ENCODE assay signal across 1 cellular context in the genomic region with DNA sequence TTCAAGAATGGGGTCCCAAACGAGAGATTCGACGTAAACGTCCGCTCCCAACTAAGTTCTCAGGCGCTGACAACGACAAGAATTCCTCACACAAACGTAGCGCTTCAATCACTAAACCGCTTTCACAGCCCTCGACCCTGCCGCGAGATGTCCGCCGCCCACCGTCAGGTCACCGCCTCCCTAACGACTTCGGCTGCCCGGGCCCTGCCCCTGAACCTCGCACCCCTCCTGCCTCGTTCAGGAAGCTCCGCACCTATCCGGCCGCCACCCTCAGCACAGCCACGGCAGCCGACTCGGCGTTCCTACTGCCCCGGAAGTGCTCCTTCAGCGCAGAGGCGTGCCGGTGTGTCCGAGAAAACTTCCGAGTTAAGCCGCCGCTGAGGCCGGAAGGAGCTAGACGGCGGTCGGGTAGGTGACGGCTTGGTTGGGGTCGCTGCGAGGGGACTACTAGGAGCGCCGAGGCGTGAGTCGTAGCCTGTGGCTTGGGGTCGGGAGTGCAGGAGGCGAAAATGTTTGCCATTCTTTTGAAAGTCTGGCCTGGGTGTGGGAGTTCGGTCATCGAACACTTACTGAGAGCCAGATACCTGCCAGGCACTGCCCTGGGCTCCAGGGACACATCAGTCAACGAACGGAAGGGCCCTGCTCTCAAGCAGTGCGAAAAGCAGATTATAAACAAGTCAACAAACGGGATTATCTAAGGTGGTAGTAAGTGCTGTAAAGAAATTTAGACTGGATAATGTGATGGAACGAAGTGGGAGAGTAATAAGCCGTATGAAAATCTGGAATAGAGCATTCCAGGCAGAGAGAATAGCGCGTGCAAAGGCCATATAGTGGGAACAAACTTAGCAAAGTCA.
A peak's percentile ranks its signal among the peaks of the same experiment; 100 is the strongest.
TF ChIP-seq lines count a peak whose summit lies in the region.

A gene (minus strand): TSS at position 307 of the 854 bp plus-strand sequence. CDS start 3,957 bp downstream, outside the sequence.
A gene (plus strand): TSS at position 364 of the 854 bp plus-strand sequence. CDS start 10,756 bp downstream, outside the sequence.

TF ChIP-seq in HEK293, 187 proteins besides CTCF, POLR2A, EP300 and RAD21 (continued from another document and continues in another):
- TF ChIP-seq ZNF354C (tag by site-specific recombination; IDR thresholded peaks at IDR 0.05; ENCODE audit: borderline replicate concordance, low read depth) = no peak
- no peak for TF ChIP-seq GLI2 (tag by site-specific recombination; IDR thresholded peaks at IDR 0.05; ENCODE audit: borderline replicate concordance, low read depth)
- TF ChIP-seq, protein P1, sequence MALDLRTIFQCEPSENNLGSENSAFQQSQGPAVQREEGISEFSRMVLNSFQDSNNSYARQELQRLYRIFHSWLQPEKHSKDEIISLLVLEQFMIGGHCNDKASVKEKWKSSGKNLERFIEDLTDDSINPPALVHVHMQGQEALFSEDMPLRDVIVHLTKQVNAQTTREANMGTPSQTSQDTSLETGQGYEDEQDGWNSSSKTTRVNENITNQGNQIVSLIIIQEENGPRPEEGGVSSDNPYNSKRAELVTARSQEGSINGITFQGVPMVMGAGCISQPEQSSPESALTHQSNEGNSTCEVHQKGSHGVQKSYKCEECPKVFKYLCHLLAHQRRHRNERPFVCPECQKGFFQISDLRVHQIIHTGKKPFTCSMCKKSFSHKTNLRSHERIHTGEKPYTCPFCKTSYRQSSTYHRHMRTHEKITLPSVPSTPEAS (tag by site-specific recombination; IDR thresholded peaks at IDR 0.05) = no peak
- TF ChIP-seq, protein P2, sequence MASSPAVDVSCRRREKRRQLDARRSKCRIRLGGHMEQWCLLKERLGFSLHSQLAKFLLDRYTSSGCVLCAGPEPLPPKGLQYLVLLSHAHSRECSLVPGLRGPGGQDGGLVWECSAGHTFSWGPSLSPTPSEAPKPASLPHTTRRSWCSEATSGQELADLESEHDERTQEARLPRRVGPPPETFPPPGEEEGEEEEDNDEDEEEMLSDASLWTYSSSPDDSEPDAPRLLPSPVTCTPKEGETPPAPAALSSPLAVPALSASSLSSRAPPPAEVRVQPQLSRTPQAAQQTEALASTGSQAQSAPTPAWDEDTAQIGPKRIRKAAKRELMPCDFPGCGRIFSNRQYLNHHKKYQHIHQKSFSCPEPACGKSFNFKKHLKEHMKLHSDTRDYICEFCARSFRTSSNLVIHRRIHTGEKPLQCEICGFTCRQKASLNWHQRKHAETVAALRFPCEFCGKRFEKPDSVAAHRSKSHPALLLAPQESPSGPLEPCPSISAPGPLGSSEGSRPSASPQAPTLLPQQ (tag by site-specific recombination; IDR thresholded peaks at IDR 0.05) = peak; percentile 78; the same call in 1 of the 2 replicates
- no peak for TF ChIP-seq ZNF223 (tag by site-specific recombination; IDR thresholded peaks at IDR 0.05)
- TF ChIP-seq SP2 (tag by site-specific recombination; IDR thresholded peaks at IDR 0.05) = peak; percentile 98
- peak; percentile 71 for TF ChIP-seq ZNF24 (tag by site-specific recombination; IDR thresholded peaks at IDR 0.05)
- TF ChIP-seq, protein P3, sequence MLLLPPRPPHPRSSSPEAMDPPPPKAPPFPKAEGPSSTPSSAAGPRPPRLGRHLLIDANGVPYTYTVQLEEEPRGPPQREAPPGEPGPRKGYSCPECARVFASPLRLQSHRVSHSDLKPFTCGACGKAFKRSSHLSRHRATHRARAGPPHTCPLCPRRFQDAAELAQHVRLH (tag by site-specific recombination; IDR thresholded peaks at IDR 0.05) = peak; percentile 96
- TF ChIP-seq, protein P4, sequence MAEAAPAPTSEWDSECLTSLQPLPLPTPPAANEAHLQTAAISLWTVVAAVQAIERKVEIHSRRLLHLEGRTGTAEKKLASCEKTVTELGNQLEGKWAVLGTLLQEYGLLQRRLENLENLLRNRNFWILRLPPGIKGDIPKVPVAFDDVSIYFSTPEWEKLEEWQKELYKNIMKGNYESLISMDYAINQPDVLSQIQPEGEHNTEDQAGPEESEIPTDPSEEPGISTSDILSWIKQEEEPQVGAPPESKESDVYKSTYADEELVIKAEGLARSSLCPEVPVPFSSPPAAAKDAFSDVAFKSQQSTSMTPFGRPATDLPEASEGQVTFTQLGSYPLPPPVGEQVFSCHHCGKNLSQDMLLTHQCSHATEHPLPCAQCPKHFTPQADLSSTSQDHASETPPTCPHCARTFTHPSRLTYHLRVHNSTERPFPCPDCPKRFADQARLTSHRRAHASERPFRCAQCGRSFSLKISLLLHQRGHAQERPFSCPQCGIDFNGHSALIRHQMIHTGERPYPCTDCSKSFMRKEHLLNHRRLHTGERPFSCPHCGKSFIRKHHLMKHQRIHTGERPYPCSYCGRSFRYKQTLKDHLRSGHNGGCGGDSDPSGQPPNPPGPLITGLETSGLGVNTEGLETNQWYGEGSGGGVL (tag by site-specific recombination; IDR thresholded peaks at IDR 0.05) = 0 out of 2 replicates have a peak, but pooled peaks have one; percentile 46
- TF ChIP-seq KLF16 (tag by site-specific recombination; IDR thresholded peaks at IDR 0.05) = no peak
- no peak for TF ChIP-seq ZNF140 (tag by site-specific recombination; IDR thresholded peaks at IDR 0.05)
- TF ChIP-seq, protein P5, sequence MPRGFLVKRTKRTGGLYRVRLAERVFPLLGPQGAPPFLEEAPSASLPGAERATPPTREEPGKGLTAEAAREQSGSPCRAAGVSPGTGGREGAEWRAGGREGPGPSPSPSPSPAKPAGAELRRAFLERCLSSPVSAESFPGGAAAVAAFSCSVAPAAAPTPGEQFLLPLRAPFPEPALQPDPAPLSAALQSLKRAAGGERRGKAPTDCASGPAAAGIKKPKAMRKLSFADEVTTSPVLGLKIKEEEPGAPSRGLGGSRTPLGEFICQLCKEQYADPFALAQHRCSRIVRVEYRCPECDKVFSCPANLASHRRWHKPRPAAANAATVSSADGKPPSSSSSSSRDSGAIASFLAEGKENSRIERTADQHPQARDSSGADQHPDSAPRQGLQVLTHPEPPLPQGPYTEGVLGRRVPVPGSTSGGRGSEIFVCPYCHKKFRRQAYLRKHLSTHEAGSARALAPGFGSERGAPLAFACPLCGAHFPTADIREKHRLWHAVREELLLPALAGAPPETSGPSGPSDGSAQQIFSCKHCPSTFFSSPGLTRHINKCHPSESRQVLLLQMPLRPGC (tag by site-specific recombination; IDR thresholded peaks at IDR 0.05) = 0 out of 2 replicates have a peak, but pooled peaks have one; percentile 29
- peak; percentile 21; the same call in 1 of the 2 replicates for TF ChIP-seq ZNF10 (tag by site-specific recombination; IDR thresholded peaks at IDR 0.05)
- no peak for TF ChIP-seq ZNF19 (tag by site-specific recombination; IDR thresholded peaks at IDR 0.05; ENCODE audit: low read depth)
- TF ChIP-seq ZNF473 (tag by site-specific recombination; IDR thresholded peaks at IDR 0.05) = no peak
- no peak for TF ChIP-seq ZNF624 (tag by site-specific recombination; IDR thresholded peaks at IDR 0.05)
- TF ChIP-seq, protein P6, sequence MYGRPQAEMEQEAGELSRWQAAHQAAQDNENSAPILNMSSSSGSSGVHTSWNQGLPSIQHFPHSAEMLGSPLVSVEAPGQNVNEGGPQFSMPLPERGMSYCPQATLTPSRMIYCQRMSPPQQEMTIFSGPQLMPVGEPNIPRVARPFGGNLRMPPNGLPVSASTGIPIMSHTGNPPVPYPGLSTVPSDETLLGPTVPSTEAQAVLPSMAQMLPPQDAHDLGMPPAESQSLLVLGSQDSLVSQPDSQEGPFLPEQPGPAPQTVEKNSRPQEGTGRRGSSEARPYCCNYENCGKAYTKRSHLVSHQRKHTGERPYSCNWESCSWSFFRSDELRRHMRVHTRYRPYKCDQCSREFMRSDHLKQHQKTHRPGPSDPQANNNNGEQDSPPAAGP (tag by site-specific recombination; IDR thresholded peaks at IDR 0.05) = peak; percentile 37; the same call in 1 of the 2 replicates
- peak; percentile 41; the same call in 1 of the 2 replicates for TF ChIP-seq ZNF366 (tag by site-specific recombination; conservative IDR thresholded peaks at IDR 0.05)
- TF ChIP-seq ZNF544 (tag by site-specific recombination; IDR thresholded peaks at IDR 0.05) = no peak
- TF ChIP-seq, protein P7, sequence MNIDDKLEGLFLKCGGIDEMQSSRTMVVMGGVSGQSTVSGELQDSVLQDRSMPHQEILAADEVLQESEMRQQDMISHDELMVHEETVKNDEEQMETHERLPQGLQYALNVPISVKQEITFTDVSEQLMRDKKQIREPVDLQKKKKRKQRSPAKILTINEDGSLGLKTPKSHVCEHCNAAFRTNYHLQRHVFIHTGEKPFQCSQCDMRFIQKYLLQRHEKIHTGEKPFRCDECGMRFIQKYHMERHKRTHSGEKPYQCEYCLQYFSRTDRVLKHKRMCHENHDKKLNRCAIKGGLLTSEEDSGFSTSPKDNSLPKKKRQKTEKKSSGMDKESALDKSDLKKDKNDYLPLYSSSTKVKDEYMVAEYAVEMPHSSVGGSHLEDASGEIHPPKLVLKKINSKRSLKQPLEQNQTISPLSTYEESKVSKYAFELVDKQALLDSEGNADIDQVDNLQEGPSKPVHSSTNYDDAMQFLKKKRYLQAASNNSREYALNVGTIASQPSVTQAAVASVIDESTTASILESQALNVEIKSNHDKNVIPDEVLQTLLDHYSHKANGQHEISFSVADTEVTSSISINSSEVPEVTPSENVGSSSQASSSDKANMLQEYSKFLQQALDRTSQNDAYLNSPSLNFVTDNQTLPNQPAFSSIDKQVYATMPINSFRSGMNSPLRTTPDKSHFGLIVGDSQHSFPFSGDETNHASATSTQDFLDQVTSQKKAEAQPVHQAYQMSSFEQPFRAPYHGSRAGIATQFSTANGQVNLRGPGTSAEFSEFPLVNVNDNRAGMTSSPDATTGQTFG (tag by site-specific recombination; IDR thresholded peaks at IDR 0.05; ENCODE audit: borderline replicate concordance) = no peak
- TF ChIP-seq, protein P8, sequence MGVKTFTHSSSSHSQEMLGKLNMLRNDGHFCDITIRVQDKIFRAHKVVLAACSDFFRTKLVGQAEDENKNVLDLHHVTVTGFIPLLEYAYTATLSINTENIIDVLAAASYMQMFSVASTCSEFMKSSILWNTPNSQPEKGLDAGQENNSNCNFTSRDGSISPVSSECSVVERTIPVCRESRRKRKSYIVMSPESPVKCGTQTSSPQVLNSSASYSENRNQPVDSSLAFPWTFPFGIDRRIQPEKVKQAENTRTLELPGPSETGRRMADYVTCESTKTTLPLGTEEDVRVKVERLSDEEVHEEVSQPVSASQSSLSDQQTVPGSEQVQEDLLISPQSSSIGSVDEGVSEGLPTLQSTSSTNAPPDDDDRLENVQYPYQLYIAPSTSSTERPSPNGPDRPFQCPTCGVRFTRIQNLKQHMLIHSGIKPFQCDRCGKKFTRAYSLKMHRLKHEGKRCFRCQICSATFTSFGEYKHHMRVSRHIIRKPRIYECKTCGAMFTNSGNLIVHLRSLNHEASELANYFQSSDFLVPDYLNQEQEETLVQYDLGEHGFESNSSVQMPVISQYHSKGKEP (tag by site-specific recombination; IDR thresholded peaks at IDR 0.05) = no peak
- no peak for TF ChIP-seq ZNF211 (tag by site-specific recombination; IDR thresholded peaks at IDR 0.05; ENCODE audit: low read depth)
- TF ChIP-seq, protein P9, sequence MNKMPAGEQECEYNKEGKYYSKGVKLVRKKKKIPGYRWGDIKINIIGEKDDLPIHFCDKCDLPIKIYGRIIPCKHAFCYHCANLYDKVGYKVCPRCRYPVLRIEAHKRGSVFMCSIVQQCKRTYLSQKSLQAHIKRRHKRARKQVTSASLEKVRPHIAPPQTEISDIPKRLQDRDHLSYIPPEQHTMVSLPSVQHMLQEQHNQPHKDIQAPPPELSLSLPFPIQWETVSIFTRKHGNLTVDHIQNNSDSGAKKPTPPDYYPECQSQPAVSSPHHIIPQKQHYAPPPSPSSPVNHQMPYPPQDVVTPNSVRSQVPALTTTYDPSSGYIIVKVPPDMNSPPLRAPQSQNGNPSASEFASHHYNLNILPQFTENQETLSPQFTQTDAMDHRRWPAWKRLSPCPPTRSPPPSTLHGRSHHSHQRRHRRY (tag by site-specific recombination; IDR thresholded peaks at IDR 0.05) = no peak
- TF ChIP-seq, protein P10, sequence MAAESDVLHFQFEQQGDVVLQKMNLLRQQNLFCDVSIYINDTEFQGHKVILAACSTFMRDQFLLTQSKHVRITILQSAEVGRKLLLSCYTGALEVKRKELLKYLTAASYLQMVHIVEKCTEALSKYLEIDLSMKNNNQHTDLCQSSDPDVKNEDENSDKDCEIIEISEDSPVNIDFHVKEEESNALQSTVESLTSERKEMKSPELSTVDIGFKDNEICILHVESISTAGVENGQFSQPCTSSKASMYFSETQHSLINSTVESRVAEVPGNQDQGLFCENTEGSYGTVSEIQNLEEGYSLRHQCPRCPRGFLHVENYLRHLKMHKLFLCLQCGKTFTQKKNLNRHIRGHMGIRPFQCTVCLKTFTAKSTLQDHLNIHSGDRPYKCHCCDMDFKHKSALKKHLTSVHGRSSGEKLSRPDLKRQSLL (tag by site-specific recombination; IDR thresholded peaks at IDR 0.05) = no peak
- peak; percentile 98 for TF ChIP-seq ZNF501 (tag by site-specific recombination; IDR thresholded peaks at IDR 0.05)
- TF ChIP-seq ZBTB20 (tag by site-specific recombination; IDR thresholded peaks at IDR 0.05) = peak; percentile 90
- TF ChIP-seq, protein P11, sequence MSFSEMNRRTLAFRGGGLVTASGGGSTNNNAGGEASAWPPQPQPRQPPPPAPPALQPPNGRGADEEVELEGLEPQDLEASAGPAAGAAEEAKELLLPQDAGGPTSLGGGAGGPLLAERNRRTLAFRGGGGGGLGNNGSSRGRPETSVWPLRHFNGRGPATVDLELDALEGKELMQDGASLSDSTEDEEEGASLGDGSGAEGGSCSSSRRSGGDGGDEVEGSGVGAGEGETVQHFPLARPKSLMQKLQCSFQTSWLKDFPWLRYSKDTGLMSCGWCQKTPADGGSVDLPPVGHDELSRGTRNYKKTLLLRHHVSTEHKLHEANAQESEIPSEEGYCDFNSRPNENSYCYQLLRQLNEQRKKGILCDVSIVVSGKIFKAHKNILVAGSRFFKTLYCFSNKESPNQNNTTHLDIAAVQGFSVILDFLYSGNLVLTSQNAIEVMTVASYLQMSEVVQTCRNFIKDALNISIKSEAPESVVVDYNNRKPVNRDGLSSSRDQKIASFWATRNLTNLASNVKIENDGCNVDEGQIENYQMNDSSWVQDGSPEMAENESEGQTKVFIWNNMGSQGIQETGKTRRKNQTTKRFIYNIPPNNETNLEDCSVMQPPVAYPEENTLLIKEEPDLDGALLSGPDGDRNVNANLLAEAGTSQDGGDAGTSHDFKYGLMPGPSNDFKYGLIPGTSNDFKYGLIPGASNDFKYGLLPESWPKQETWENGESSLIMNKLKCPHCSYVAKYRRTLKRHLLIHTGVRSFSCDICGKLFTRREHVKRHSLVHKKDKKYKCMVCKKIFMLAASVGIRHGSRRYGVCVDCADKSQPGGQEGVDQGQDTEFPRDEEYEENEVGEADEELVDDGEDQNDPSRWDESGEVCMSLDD (tag by site-specific recombination; IDR thresholded peaks at IDR 0.05) = 0 out of 2 replicates have a peak, but pooled peaks have one; percentile 76
- TF ChIP-seq, protein P12, sequence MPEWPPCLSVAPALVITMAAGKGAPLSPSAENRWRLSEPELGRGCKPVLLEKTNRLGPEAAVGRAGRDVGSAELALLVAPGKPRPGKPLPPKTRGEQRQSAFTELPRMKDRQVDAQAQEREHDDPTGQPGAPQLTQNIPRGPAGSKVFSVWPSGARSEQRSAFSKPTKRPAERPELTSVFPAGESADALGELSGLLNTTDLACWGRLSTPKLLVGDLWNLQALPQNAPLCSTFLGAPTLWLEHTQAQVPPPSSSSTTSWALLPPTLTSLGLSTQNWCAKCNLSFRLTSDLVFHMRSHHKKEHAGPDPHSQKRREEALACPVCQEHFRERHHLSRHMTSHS (tag by site-specific recombination; IDR thresholded peaks at IDR 0.05) = no peak
- TF ChIP-seq ZNF629 (tag by site-specific recombination; IDR thresholded peaks at IDR 0.05) = peak; percentile 79
- TF ChIP-seq ZNF391 (tag by site-specific recombination; IDR thresholded peaks at IDR 0.05; ENCODE audit: borderline replicate concordance, low read depth) = peak; percentile 62; the same call in 1 of the 2 replicates
- TF ChIP-seq ZNF146 (tag by site-specific recombination; IDR thresholded peaks at IDR 0.05) = no peak
- no peak for TF ChIP-seq MEIS1 (CRISPR knock-in tag; IDR thresholded peaks at IDR 0.05; ENCODE audit: borderline replicate concordance)
- no peak for TF ChIP-seq ZNF239 (tag by site-specific recombination; IDR thresholded peaks at IDR 0.05)
